18 cellular contexts compared by ENCODE assay signal in the genomic region with DNA sequence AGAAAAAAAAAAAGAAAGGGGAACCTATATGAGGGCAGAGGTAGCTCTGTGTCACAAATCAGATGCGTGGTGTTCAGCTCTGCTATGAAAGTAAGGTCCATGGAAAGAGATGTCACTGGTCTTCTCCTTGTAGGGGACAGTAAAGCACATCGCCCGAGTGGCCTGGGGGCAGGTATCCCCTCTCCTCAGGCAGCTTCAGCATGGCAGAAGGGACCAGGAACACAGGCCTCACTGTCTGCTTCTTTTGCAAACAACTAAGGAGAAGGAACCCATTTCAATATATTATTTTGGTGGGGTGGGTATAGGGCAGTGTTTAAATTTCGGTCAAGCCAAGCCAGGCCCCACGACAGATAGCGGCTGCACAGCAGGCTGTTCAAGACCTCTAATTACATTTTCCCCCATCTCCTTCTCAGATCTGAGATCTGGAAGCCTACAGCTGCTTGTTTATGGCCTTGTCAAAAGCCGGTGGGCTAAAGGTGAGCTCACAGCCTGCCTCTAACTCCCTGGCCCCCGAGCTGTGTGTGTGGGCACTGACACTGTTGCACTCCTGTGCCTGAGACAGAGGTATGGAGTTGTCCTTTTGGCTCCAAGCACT.
DNase-seq lines count a peak whose midpoint lies in the region; ATAC-seq and TF ChIP-seq lines count a peak whose summit lies in the region.
"Had no signal": no experiment of that assay in that cellular context is flagged by ENCODE, and none has a peak within 500 bp of the region (broad histone marks: within the 10 kb centered on the region; RNA-seq: fewer than 3 reads in every experiment).

No MANE protein-coding gene starts in this region.

- no peak overlapping the region for H3K14ac ChIP-seq in mesenchymal stem cell (ENCODE audit: low read length in 2 of 2)
- no peak overlapping the region for H3K14ac ChIP-seq in trophoblast cell (ENCODE audit: low read length)

- no peak overlapping the region for H2BK15ac ChIP-seq in mesenchymal stem cell (ENCODE audit: low read depth, poor library complexity, severe bottlenecking)

- H4K8ac ChIP-seq in mesenchymal stem cell (ENCODE audit: low read length), result peak overlapping the region; percentile 33
- no peak overlapping the region for H4K8ac ChIP-seq in trophoblast cell (ENCODE audit: low read depth, low read length)

- WGBS in mesenchymal stem cell, result 79% methylated on average over 8 of the region's 8 CpGs
- no CpG with 5 or more reads among the region's 8 CpGs for WGBS in trophoblast cell (ENCODE audit: extremely low coverage, insufficient coverage, insufficient read length)

- no peak for TF ChIP-seq CTCF in BE2C (IDR thresholded peaks at IDR 0.05; ENCODE audit: low read depth, low read length)

- no peaks in the 10 kb centered on the region for H3K79me1 ChIP-seq in mesenchymal stem cell (replicated peaks; ENCODE audit: low read length, poor library complexity, severe bottlenecking)
- H3K79me1 ChIP-seq in trophoblast cell (ENCODE audit: low read length), result peaks cover 1% of the 10 kb centered on the region

- H3K36me3 Mint-ChIP-seq in immature natural killer cell, result no peaks in the 10 kb centered on the region
- H3K36me3 Mint-ChIP-seq: CD8-positive, alpha-beta T cell had no signal

- no peak overlapping the region for H3K4me3 Mint-ChIP-seq in immature natural killer cell
- H3K4me3 Mint-ChIP-seq: CD8-positive, alpha-beta T cell; H9; IgD-negative memory B cell had no signal

- H4K12ac ChIP-seq in trophoblast cell (ENCODE audit: low read depth, low read length), result no peak overlapping the region

- no peak overlapping the region for H3K27ac ChIP-seq in mesenchymal stem cell (ENCODE audit: low read length, poor library complexity, severe bottlenecking)
- no peak overlapping the region for H3K27ac ChIP-seq in trophoblast cell (ENCODE audit: low read depth, low read length)
- H3K27ac ChIP-seq: 22Rv1; A549; BLaER1 treated with 17β-estradiol and CSF1 and Interleukin-3, amounts not matched to agents 10 nM and 100 nM had no signal

- no peak overlapping the region for H3K4ac ChIP-seq in mesenchymal stem cell (ENCODE audit: low read depth in 1 of 2, low read length in 2 of 2)
- no peak overlapping the region for H3K4ac ChIP-seq in trophoblast cell (ENCODE audit: low read depth, low read length)

- H3K27ac Mint-ChIP-seq in immature natural killer cell, result no peak overlapping the region
- H3K27ac Mint-ChIP-seq: CD8-positive, alpha-beta T cell; H9; IgD-negative memory B cell had no signal

- H3K9ac ChIP-seq in mesenchymal stem cell (ENCODE audit: low read length) (no peak overlapping the region), trophoblast cell (ENCODE audit: low read length) (no peak overlapping the region)
- H3K9ac ChIP-seq: BLaER1 treated with 17β-estradiol and CSF1 and Interleukin-3, amounts not matched to agents 10 nM and 100 nM had no signal

- no peak for ATAC-seq in SK-N-SH treated with all-trans-retinoic acid at 6 μM for 48 hours
- ATAC-seq in GM18520 (IDR thresholded peaks at IDR 0.05; ENCODE audit: unreplicated experiment), result no peak
- ATAC-seq: A549; CD8-positive, alpha-beta T cell; HepG2 had no signal

- peaks cover 0 to 2% of the 10 kb centered on the region in 2 donors for H3K4me1 Mint-ChIP-seq in immature natural killer cell
- H3K4me1 Mint-ChIP-seq: H9 had no signal

- no peak overlapping the region for H2BK5ac ChIP-seq in mesenchymal stem cell (ENCODE audit: low read depth, low read length, poor library complexity, severe bottlenecking)
- no peak overlapping the region for H2BK5ac ChIP-seq in trophoblast cell (ENCODE audit: low read depth, low read length, poor library complexity)

- H3K36me3 ChIP-seq in BE2C (no peaks in the 10 kb centered on the region), mesenchymal stem cell (ENCODE audit: control insufficient read depth in 1 of 2, insufficient read depth in 2 of 2, low read depth in 1 of 2, low read length in 2 of 2) (no peaks in the 10 kb centered on the region), trophoblast cell (ENCODE audit: control insufficient read depth in 1 of 2, insufficient read depth in 2 of 2, low read length in 2 of 2) (no peaks in the 10 kb centered on the region)
- H3K36me3 ChIP-seq: BLaER1 treated with 17β-estradiol and CSF1 and Interleukin-3, amounts not matched to agents 10 nM and 100 nM had no signal

- no peak overlapping the region for H3K4me3 ChIP-seq in BE2C (ENCODE audit: low read depth, low read length)
- H3K4me3 ChIP-seq in mesenchymal stem cell (ENCODE audit: insufficient read depth in 1 of 2, low read depth in 1 of 2, low read length in 2 of 2), result no peak overlapping the region
- no peak overlapping the region for H3K4me3 ChIP-seq in trophoblast cell (ENCODE audit: low read depth, low read length)
- H3K4me3 ChIP-seq: A549; BLaER1 treated with 17β-estradiol and CSF1 and Interleukin-3, amounts not matched to agents 10 nM and 100 nM had no signal

- peaks cover 0 to 6% (median 5%) of the 10 kb centered on the region in 3 donors for H3K27me3 Mint-ChIP-seq in immature natural killer cell (ENCODE audit: low read depth in 3 of 3)

- no peak overlapping the region for H2BK120ac ChIP-seq in mesenchymal stem cell (ENCODE audit: low read depth, low read length)
- no peak overlapping the region for H2BK120ac ChIP-seq in trophoblast cell (ENCODE audit: insufficient read depth, low read length, poor library complexity)

- H3K9me3 ChIP-seq in BE2C, result no peaks in the 10 kb centered on the region
- H3K9me3 ChIP-seq in mesenchymal stem cell (ENCODE audit: control insufficient read depth, low read length), result no peaks in the 10 kb centered on the region
- H3K9me3 ChIP-seq in trophoblast cell (ENCODE audit: insufficient read depth, low read depth, low read length), result no peaks in the 10 kb centered on the region
- H3K9me3 ChIP-seq: A549; BLaER1 treated with 17β-estradiol and CSF1 and Interleukin-3, amounts not matched to agents 10 nM and 100 nM had no signal

- no peak overlapping the region for H2AK5ac ChIP-seq in mesenchymal stem cell (ENCODE audit: low read length, severe bottlenecking)
- H2AK5ac ChIP-seq in trophoblast cell (ENCODE audit: low read length), result no peak overlapping the region

- H4K91ac ChIP-seq in mesenchymal stem cell (ENCODE audit: low read length), result no peak overlapping the region
- no peak overlapping the region for H4K91ac ChIP-seq in trophoblast cell (ENCODE audit: low read depth, low read length)

- H3K4me1 ChIP-seq in BE2C (peaks cover 5% of the 10 kb centered on the region), mesenchymal stem cell (ENCODE audit: control insufficient read depth, insufficient read depth, low read depth, low read length) (no peaks in the 10 kb centered on the region), trophoblast cell (ENCODE audit: control insufficient read depth in 1 of 2, insufficient read depth in 2 of 2, low read length in 2 of 2) (peaks cover 11 to 21% of the 10 kb centered on the region in 2 experiments)
- H3K4me1 ChIP-seq: A549 had no signal

- H2BK12ac ChIP-seq in mesenchymal stem cell (ENCODE audit: low read length in 2 of 2) (no peak overlapping the region), trophoblast cell (ENCODE audit: low read length) (peak overlapping the region; percentile 72)

- H3K18ac ChIP-seq in mesenchymal stem cell (ENCODE audit: low read depth in 1 of 2, low read length in 2 of 2) (no peak overlapping the region), trophoblast cell (ENCODE audit: low read length) (no peak overlapping the region)

- DNase-seq in BE2C (peak; percentile 22), mesenchymal stem cell (no peak), trophoblast cell (no peak), NCI-H2029 (lab: John Stamatoyannopoulos, UW) (no peak), immature natural killer cell (no peak)
- DNase-seq: Calu3; CD8-positive, alpha-beta T cell; DMS79 treated with DMSO at 0.1 percent for 48 hours; GF-D8; GOT3; H9 had no signal

- H3K4me2 ChIP-seq in mesenchymal stem cell (ENCODE audit: low read length, poor library complexity, severe bottlenecking), result no peak overlapping the region
- no peak overlapping the region for H3K4me2 ChIP-seq in trophoblast cell (ENCODE audit: low read length)
- H3K4me2 ChIP-seq: A549; BLaER1 treated with 17β-estradiol and CSF1 and Interleukin-3, amounts not matched to agents 10 nM and 100 nM had no signal

- H3K79me2 ChIP-seq in trophoblast cell (ENCODE audit: control insufficient read depth, insufficient read depth, low read length, poor library complexity), result no peaks in the 10 kb centered on the region

- no peaks in the 10 kb centered on the region for H3K9me3 Mint-ChIP-seq in immature natural killer cell
- H3K9me3 Mint-ChIP-seq: CD8-positive, alpha-beta T cell; H9 had no signal

- H3K27me3 ChIP-seq in BE2C (no peaks in the 10 kb centered on the region; the same call in 1 of the 2 replicates), mesenchymal stem cell (ENCODE audit: control insufficient read depth in 1 of 2, insufficient read depth in 1 of 2, low read length in 2 of 2) (peaks cover 9 to 33% of the 10 kb centered on the region in 2 experiments), trophoblast cell (ENCODE audit: insufficient read depth, low read length) (no peaks in the 10 kb centered on the region)
- H3K27me3 ChIP-seq: BLaER1 treated with 17β-estradiol and CSF1 and Interleukin-3, amounts not matched to agents 10 nM and 100 nM had no signal

- H2AFZ ChIP-seq in mesenchymal stem cell (ENCODE audit: low read depth, low read length) (no peak overlapping the region), trophoblast cell (ENCODE audit: insufficient read depth, low read length, poor library complexity) (no peak overlapping the region)

- H3K23ac ChIP-seq in mesenchymal stem cell (ENCODE audit: low read length in 2 of 2) (no peak overlapping the region), trophoblast cell (ENCODE audit: low read length) (no peak overlapping the region)
